In genomic region chr1:21937372-21938121, GRCh38 we compare ENCODE assay signal across 8 cellular contexts. TPM values are rescaled to one million over a fixed set of nuclear protein-coding genes. Genes with fewer than 3 reads are reported as not detected.
DNase-seq lines count a peak whose midpoint lies in the region; ATAC-seq, FAIRE-seq and TF ChIP-seq lines count a peak whose summit lies in the region.

No MANE protein-coding gene starts in this region.

- peaks cover 59 to 79% (median 71%) of the 10 kb centered on the region in 10 experiments for H3K4me1 ChIP-seq in BLaER1 treated with 17β-estradiol and CSF1 and Interleukin-3, amounts not matched to agents 10 nM and 100 nM
- H3K4me1 ChIP-seq in keratinocyte (ENCODE audit: control insufficient read depth, extremely low read depth, insufficient read depth, low read length) (peaks cover 60% of the 10 kb centered on the region), smooth muscle cell (ENCODE audit: low read depth) (peaks cover 46% of the 10 kb centered on the region)

- H2AFZ ChIP-seq in keratinocyte (ENCODE audit: control insufficient read depth, low read length) = peak overlapping the region; percentile 90
- peak overlapping the region; percentile 81 for H2AFZ ChIP-seq in smooth muscle cell (ENCODE audit: low read depth)

- H3K4me2 ChIP-seq in BLaER1 treated with 17β-estradiol and CSF1 and Interleukin-3, amounts not matched to agents 10 nM and 100 nM = peak overlapping the region; percentile 76 to 94 (median 85)
- H3K4me2 ChIP-seq in keratinocyte (ENCODE audit: control insufficient read depth, extremely low read depth, insufficient read depth, low read depth, low read length) = peak overlapping the region; percentile 84
- H3K4me2 ChIP-seq in smooth muscle cell = peak overlapping the region; percentile 83

- H3K27me3 ChIP-seq in BLaER1 treated with 17β-estradiol and CSF1 and Interleukin-3, amounts not matched to agents 10 nM and 100 nM = no peaks in the 10 kb centered on the region
- H3K27me3 ChIP-seq in keratinocyte (ENCODE audit: control insufficient read depth, extremely low read depth, insufficient read depth, low read length) (no peaks in the 10 kb centered on the region), smooth muscle cell (ENCODE audit: low read depth) (no peaks in the 10 kb centered on the region)

- DNase-seq in NCI-H2107 (lab: John Stamatoyannopoulos, UW) = peak; percentile 66
- DNase-seq in activated CD4-positive, alpha-beta T cell treated with anti-CD3 and anti-CD28 coated beads for 1 hour = peak; percentile 52
- peak; percentile 79 for DNase-seq in cerebellum (ENCODE audit: low spot score)
- DNase-seq in keratinocyte (ENCODE audit: low read depth, low spot score) = no peak
- peak; percentile 55 for DNase-seq in smooth muscle cell (lab: John Stamatoyannopoulos, UW; ENCODE audit: unreplicated experiment)

- FAIRE-seq in keratinocyte (lab: Jason Lieb, UNC) = no peak

- peak overlapping the region; percentile 57 to 83 (median 72) for H3K4me3 ChIP-seq in BLaER1 treated with 17β-estradiol and CSF1 and Interleukin-3, amounts not matched to agents 10 nM and 100 nM
- peak overlapping the region in 2 of 3 experiments; percentile 42 to 45 for H3K4me3 ChIP-seq in keratinocyte (ENCODE audit: control insufficient read depth in 2 of 3, extremely low read depth in 1 of 3, insufficient read depth in 2 of 3, low read depth in 1 of 3, low read length in 3 of 3)
- peak overlapping the region; percentile 51 for H3K4me3 ChIP-seq in smooth muscle cell

- H3K9ac ChIP-seq in BLaER1 treated with 17β-estradiol and CSF1 and Interleukin-3, amounts not matched to agents 10 nM and 100 nM = peak overlapping the region; percentile 72 to 84 (median 80)
- H3K9ac ChIP-seq in keratinocyte (ENCODE audit: control insufficient read depth, extremely low read depth, insufficient read depth, low read length) (peak overlapping the region; percentile 74), smooth muscle cell (ENCODE audit: low read depth) (no peak overlapping the region)

- peaks cover 0 to 24% (median 10%) of the 10 kb centered on the region in 11 experiments; a peak in 9 of 22 replicates for H4K20me1 ChIP-seq in BLaER1 treated with 17β-estradiol and CSF1 and Interleukin-3, amounts not matched to agents 10 nM and 100 nM
- H4K20me1 ChIP-seq in keratinocyte (ENCODE audit: control insufficient read depth, extremely low read depth, insufficient read depth, low read length) = peaks cover 4% of the 10 kb centered on the region
- peaks cover 10% of the 10 kb centered on the region for H4K20me1 ChIP-seq in smooth muscle cell (ENCODE audit: low read depth)

- TF ChIP-seq CTCF in keratinocyte (optimal IDR thresholded peaks at IDR 0.05 in 1 of 3, IDR thresholded peaks at IDR 0.05 in 1 of 3, conservative IDR thresholded peaks at IDR 0.05 in 1 of 3; ENCODE audit: extremely low read depth in 1 of 3, insufficient read depth in 2 of 3, low read length in 3 of 3) (no peak), smooth muscle cell (IDR thresholded peaks at IDR 0.05; ENCODE audit: borderline replicate concordance, insufficient read depth, poor library complexity, severe bottlenecking) (no peak)

- H3F3A ChIP-seq in smooth muscle cell (ENCODE audit: low read depth) = peaks cover 24% of the 10 kb centered on the region

- dilution Hi-C loops in keratinocyte (cut with MboI; ENCODE audit: extremely low pct_ligation_motif_present, low sequenced_read_pairs) = no loop called here

- WGBS in smooth muscle cell (ENCODE audit: low lambda C conversion rate) = 39% methylated on average over 21 of the region's 69 CpGs

- H3K36me3 ChIP-seq in BLaER1 treated with 17β-estradiol and CSF1 and Interleukin-3, amounts not matched to agents 10 nM and 100 nM = no peaks in the 10 kb centered on the region
- no peaks in the 10 kb centered on the region for H3K36me3 ChIP-seq in keratinocyte (ENCODE audit: control insufficient read depth in 2 of 2, extremely low read depth in 1 of 2, insufficient read depth in 2 of 2, low read length in 2 of 2)
- H3K36me3 ChIP-seq in smooth muscle cell (ENCODE audit: low read depth) = no peaks in the 10 kb centered on the region

- peaks cover 2% of the 10 kb centered on the region for H3K9me1 ChIP-seq in keratinocyte (ENCODE audit: control insufficient read depth, extremely low read depth, insufficient read depth, low read length)

- ATAC-seq in GM21825 (IDR thresholded peaks at IDR 0.05; ENCODE audit: unreplicated experiment) (peak; percentile 58), HG02763 (IDR thresholded peaks at IDR 0.05; ENCODE audit: unreplicated experiment) (no peak)

- H3K9me3 ChIP-seq in BLaER1 treated with 17β-estradiol and CSF1 and Interleukin-3, amounts not matched to agents 10 nM and 100 nM (replicated peaks in 1 of 11) = no peaks in the 10 kb centered on the region
- H3K9me3 ChIP-seq in keratinocyte (ENCODE audit: control insufficient read depth, low read depth, low read length) (no peaks in the 10 kb centered on the region), smooth muscle cell (replicated peaks; ENCODE audit: low read depth) (no peaks in the 10 kb centered on the region)

- peaks cover 30% of the 10 kb centered on the region for H3K79me2 ChIP-seq in keratinocyte (ENCODE audit: control insufficient read depth, insufficient read depth, low read length)
- H3K79me2 ChIP-seq in smooth muscle cell (ENCODE audit: low read depth) = peaks cover 23% of the 10 kb centered on the region

- H3K27ac ChIP-seq in BLaER1 treated with 17β-estradiol and CSF1 and Interleukin-3, amounts not matched to agents 10 nM and 100 nM = peak overlapping the region; percentile 50 to 85 (median 80); a peak in 21 of 22 replicates
- H3K27ac ChIP-seq in keratinocyte (ENCODE audit: control insufficient read depth, insufficient read depth, low read length) (peak overlapping the region; percentile 74), smooth muscle cell (ENCODE audit: low read depth) (peak overlapping the region; percentile 93)

RNA-seq across cellular contexts. Expression of gene HSPG2, which starts 0.4 kb away (rescaled TPM):
- total RNA-seq in cerebellum (16.1 TPM), smooth muscle cell (26.4 and 40.7 TPM in 2 replicates)
- polyA plus RNA-seq in keratinocyte (9.0 to 20.7 TPM (median 17.0 TPM) in 3 replicates), smooth muscle cell (46.7 and 55.4 TPM in 2 replicates)
- 21.1 TPM for polyA plus RNA-seq in keratinocyte (2011; ENCODE audit: low read depth)
- 6.1 and 17.2 TPM in 2 replicates for polyA plus RNA-seq in keratinocyte (2011; cell fraction: cytosol; rRNA removed)
- polyA plus RNA-seq in keratinocyte (2011; cell fraction: nucleus; rRNA removed) = 139 and 205 TPM in 2 replicates
- 22.9 and 70.8 TPM in 2 replicates for polyA plus RNA-seq in keratinocyte (2012; ENCODE audit: low replicate concordance)
- 66.2 to 184 TPM (median 72.6 TPM) in 3 replicates for polyA minus RNA-seq in keratinocyte
- polyA minus RNA-seq in keratinocyte (2011; cell fraction: cytosol; rRNA and poly(A)+ RNA removed) = 143 TPM
- 388 and 454 TPM in 2 replicates for polyA minus RNA-seq in keratinocyte (2011; cell fraction: nucleus; rRNA and poly(A)+ RNA removed)

RNA-seq across cellular contexts. Expression of gene CELA3B, which starts 39.3 kb away (rescaled TPM):
- total RNA-seq in cerebellum = not detected
- polyA plus RNA-seq in keratinocyte = not detected in 3 replicates
- polyA plus RNA-seq in keratinocyte (2011; ENCODE audit: low read depth) = not detected
- not detected in 2 replicates for polyA plus RNA-seq in keratinocyte (2011; cell fraction: cytosol; rRNA removed)
- polyA plus RNA-seq in keratinocyte (2011; cell fraction: nucleus; rRNA removed) = not detected in 2 replicates
- not detected in 2 replicates for polyA plus RNA-seq in keratinocyte (2012; ENCODE audit: low replicate concordance)
- polyA minus RNA-seq in keratinocyte = not detected in 3 replicates
- not detected for polyA minus RNA-seq in keratinocyte (2011; cell fraction: cytosol; rRNA and poly(A)+ RNA removed)
- polyA minus RNA-seq in keratinocyte (2011; cell fraction: nucleus; rRNA and poly(A)+ RNA removed) = not detected in 2 replicates
- not detected in 2 replicates for total RNA-seq in smooth muscle cell
- polyA plus RNA-seq in smooth muscle cell = not detected in 2 replicates
